In the genomic region with DNA sequence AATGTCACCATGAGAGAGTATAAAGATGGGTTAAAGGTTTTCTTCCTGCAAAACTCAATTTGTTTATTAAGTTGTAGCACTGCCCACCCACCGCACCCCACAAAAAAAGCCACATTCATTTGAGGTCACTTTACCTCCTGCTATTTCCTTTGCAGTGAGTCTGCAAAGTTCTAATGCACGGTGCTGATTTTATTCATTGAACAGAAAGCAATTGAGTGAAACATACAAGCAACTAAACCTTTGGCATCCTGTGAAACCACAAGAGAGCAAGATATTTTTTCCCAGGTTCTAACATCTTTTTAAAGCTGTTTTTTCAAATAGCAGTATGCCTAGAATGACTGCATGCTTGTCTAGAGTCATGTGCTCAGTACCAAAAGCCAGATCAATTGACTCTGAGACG, we compare ENCODE assay signal across 11 cellular contexts. TPM values are rescaled to one million over a fixed set of nuclear protein-coding genes. Genes with fewer than 3 reads are reported as not detected.
DNase-seq lines count a peak whose midpoint lies in the region; ATAC-seq and TF ChIP-seq lines count a peak whose summit lies in the region.
"Had no signal": no experiment of that assay in that cellular context is flagged by ENCODE, and none has a peak within 500 bp of the region (broad histone marks: within the 10 kb centered on the region; RNA-seq: fewer than 3 reads in every experiment).

No MANE protein-coding gene starts in this region.

- no peaks in the 10 kb centered on the region for H3K36me3 ChIP-seq in BLaER1 treated with 17β-estradiol and CSF1 and Interleukin-3, amounts not matched to agents 10 nM and 100 nM

- peaks cover 9 to 27% (median 17%) of the 10 kb centered on the region in 10 experiments for H3K4me1 ChIP-seq in BLaER1 treated with 17β-estradiol and CSF1 and Interleukin-3, amounts not matched to agents 10 nM and 100 nM

- no peaks in the 10 kb centered on the region for H3K27me3 ChIP-seq in BLaER1 treated with 17β-estradiol and CSF1 and Interleukin-3, amounts not matched to agents 10 nM and 100 nM

- no peaks in the 10 kb centered on the region for H3K9me3 Mint-ChIP-seq in chondrocyte (ENCODE audit: low read depth)

- peak overlapping the region in 9 of 11 experiments; percentile 20 to 53 (median 36); a peak in 16 of 22 replicates for H3K4me2 ChIP-seq in BLaER1 treated with 17β-estradiol and CSF1 and Interleukin-3, amounts not matched to agents 10 nM and 100 nM

- H3K27me3 Mint-ChIP-seq in chondrocyte (ENCODE audit: low read depth), result no peaks in the 10 kb centered on the region

- peaks cover 0 to 4% (median 0%) of the 10 kb centered on the region in 11 experiments; a peak in 1 of 22 replicates for H3K9me3 ChIP-seq in BLaER1 treated with 17β-estradiol and CSF1 and Interleukin-3, amounts not matched to agents 10 nM and 100 nM (replicated peaks in 1 of 11)

- H3K27ac ChIP-seq in BLaER1 treated with 17β-estradiol and CSF1 and Interleukin-3, amounts not matched to agents 10 nM and 100 nM, result no peak overlapping the region

- H3K36me3 Mint-ChIP-seq in chondrocyte (ENCODE audit: low read depth), result no peaks in the 10 kb centered on the region

- ATAC-seq in GM19324 (IDR thresholded peaks at IDR 0.05; ENCODE audit: low FRiP score, unreplicated experiment) (peak; percentile 46), HG03558 (IDR thresholded peaks at IDR 0.05; ENCODE audit: extremely low read depth, unreplicated experiment) (peak; percentile 36)
- ATAC-seq: left lobe of liver had no signal

- no peak overlapping the region for H3K4me3 ChIP-seq in BLaER1 treated with 17β-estradiol and CSF1 and Interleukin-3, amounts not matched to agents 10 nM and 100 nM

- no peak overlapping the region for H3K9ac ChIP-seq in BLaER1 treated with 17β-estradiol and CSF1 and Interleukin-3, amounts not matched to agents 10 nM and 100 nM

- TF ChIP-seq CTCF in chondrocyte (IDR thresholded peaks at IDR 0.05), result no peak

- DNase-seq in chondrocyte (ENCODE audit: low spot score) (no peak), C1 segment of cervical spinal cord (lab: John Stamatoyannopoulos, UW) (no peak), cortex of kidney (lab: John Stamatoyannopoulos, UW) (no peak), SW480 (ENCODE audit: low spot score) (no peak), D341Med (ENCODE audit: low spot score) (no peak)
- DNase-seq: DMS79, NCI-H2029 had no signal

- no peak overlapping the region for H3K4me3 Mint-ChIP-seq in chondrocyte (ENCODE audit: unreplicated experiment)

- H4K20me1 ChIP-seq in BLaER1 treated with 17β-estradiol and CSF1 and Interleukin-3, amounts not matched to agents 10 nM and 100 nM, result peaks cover 0 to 47% (median 0%) of the 10 kb centered on the region in 11 experiments; a peak in 5 of 22 replicates

- peak overlapping the region; percentile 43 for H3K27ac Mint-ChIP-seq in chondrocyte (ENCODE audit: unreplicated experiment)

- peaks cover 69% of the 10 kb centered on the region for H3K4me1 Mint-ChIP-seq in chondrocyte (ENCODE audit: low read depth)

RNA-seq across cellular contexts. Expression of a gene that starts 39.0 kb away (rescaled TPM):
- 55.8 to 76.9 TPM (median 74.1 TPM) in 3 replicates for total RNA-seq in chondrocyte
